ENCODE assay signal across 8 cellular contexts in genomic region chr19:40425450-40426287, GRCh38. TPM values are rescaled to one million over a fixed set of nuclear protein-coding genes. Genes with fewer than 3 reads are reported as not detected.
DNase-seq lines count a peak whose midpoint lies in the region; ATAC-seq and TF ChIP-seq lines count a peak whose summit lies in the region.

Gene SERTAD1 (minus strand): TSS chr19:40425992. CDS start chr19:40423546, 2,446 bp downstream.

- H3K9me3 ChIP-seq in esophagus squamous epithelium = no peaks in the 10 kb centered on the region

- peaks cover 9% of the 10 kb centered on the region for H3K36me3 Mint-ChIP-seq in activated T-helper 1 cell treated with anti-CD3 and anti-CD28 coated beads, Interleukin-12 subunit alpha, Interleukin-12 subunit beta, Interleukin-2, Interleukin-4 antibody, amounts not matched to agents 30 ng/mL and 10 ng/mL and 1 ng/mL, durations not matched to agents 14 hours and 24 hours and 36 hours (ENCODE audit: low read depth)
- H3K36me3 Mint-ChIP-seq in naive B cell = no peaks in the 10 kb centered on the region
- no peaks in the 10 kb centered on the region for H3K36me3 Mint-ChIP-seq in stimulated activated memory B cell treated with anti-CD40 and anti-IgM and Interleukin-4, amounts not matched to agents 10 μg/mL and 1 μg/mL and 100 μg/mL, for 72 hours

- peak; percentile 100 for DNase-seq in Daoy (ENCODE audit: low read depth)
- peak; percentile 99 for DNase-seq in Kasumi-1 (lab: John Stamatoyannopoulos, UW)
- peak; percentile 99 for DNase-seq in RKO (ENCODE audit: low spot score)
- peak; percentile 100 for DNase-seq in activated T-helper 1 cell treated with anti-CD3 and anti-CD28 coated beads, Interleukin-12 subunit alpha, Interleukin-12 subunit beta, Interleukin-2, Interleukin-4 antibody, amounts not matched to agents 30 ng/mL and 10 ng/mL and 1 ng/mL, durations not matched to agents 14 hours and 24 hours and 36 hours (ENCODE audit: low spot score)
- peak; percentile 96 for DNase-seq in esophagus squamous epithelium (lab: John Stamatoyannopoulos, UW)
- DNase-seq in naive B cell = peak; percentile 100

- peak; percentile 39 to 76 (median 70) for TF ChIP-seq CTCF in esophagus squamous epithelium (IDR thresholded peaks at IDR 0.05)

- H3K4me1 Mint-ChIP-seq in activated T-helper 1 cell treated with anti-CD3 and anti-CD28 coated beads, Interleukin-12 subunit alpha, Interleukin-12 subunit beta, Interleukin-2, Interleukin-4 antibody, amounts not matched to agents 30 ng/mL and 10 ng/mL and 1 ng/mL, durations not matched to agents 14 hours and 24 hours and 36 hours (ENCODE audit: low read depth) = peaks cover 7% of the 10 kb centered on the region
- H3K4me1 Mint-ChIP-seq in naive B cell = peaks cover 15 to 29% (median 20%) of the 10 kb centered on the region in 3 donors
- peaks cover 20% of the 10 kb centered on the region for H3K4me1 Mint-ChIP-seq in stimulated activated memory B cell treated with anti-CD40 and anti-IgM and Interleukin-4, amounts not matched to agents 10 μg/mL and 1 μg/mL and 100 μg/mL, for 72 hours

- intact Hi-C loops in activated T-helper 1 cell treated with anti-CD3 and anti-CD28 coated beads, Interleukin-12 subunit alpha, Interleukin-12 subunit beta, Interleukin-2, Interleukin-4 antibody, amounts not matched to agents 30 ng/mL and 10 ng/mL and 1 ng/mL, durations not matched to agents 14 hours and 24 hours and 36 hours (cut with micrococcal nuclease) = loop anchor here (1.0 to 2.0 kb wide), 8 partner anchors 9 to 353 kb away; partner anchors contain the start of genes AKT2, BLVRB, C19orf47 and PLD3
- intact Hi-C loops in esophagus squamous epithelium (cut with DNase I) = loop anchor here (10.0 kb wide), 1 partner anchor 179 kb away; the partner anchor contains the start of gene LTBP4

- no peaks in the 10 kb centered on the region for H3K27me3 ChIP-seq in esophagus squamous epithelium

- 0% methylated on average over 13 to 17 of the region's 75 CpGs for WGBS in esophagus squamous epithelium, 2 donors

- peak within 1 kb of the TSS; percentile 77 to 95 (median 94) for H3K4me3 ChIP-seq in esophagus squamous epithelium

- peak within 1 kb of the TSS; percentile 93 for H3K4me3 Mint-ChIP-seq in activated T-helper 1 cell treated with anti-CD3 and anti-CD28 coated beads, Interleukin-12 subunit alpha, Interleukin-12 subunit beta, Interleukin-2, Interleukin-4 antibody, amounts not matched to agents 30 ng/mL and 10 ng/mL and 1 ng/mL, durations not matched to agents 14 hours and 24 hours and 36 hours
- peak within 1 kb of the TSS; percentile 91 to 96 (median 94) for H3K4me3 Mint-ChIP-seq in naive B cell
- peak within 1 kb of the TSS; percentile 86 for H3K4me3 Mint-ChIP-seq in stimulated activated memory B cell treated with anti-CD40 and anti-IgM and Interleukin-4, amounts not matched to agents 10 μg/mL and 1 μg/mL and 100 μg/mL, for 72 hours

- H3K4me1 ChIP-seq in esophagus squamous epithelium = peaks cover 15 to 57% (median 38%) of the 10 kb centered on the region in 3 donors

- ATAC-seq in GM21825 (IDR thresholded peaks at IDR 0.05; ENCODE audit: unreplicated experiment) = peak; percentile 79
- ATAC-seq in naive B cell (ENCODE audit: low read depth in 2 of 2) = peak; percentile 88 to 90
- ATAC-seq in stimulated activated memory B cell treated with anti-CD40 and anti-IgM and Interleukin-4, amounts not matched to agents 10 μg/mL and 1 μg/mL and 100 μg/mL, for 72 hours = peak; percentile 95

- H3K36me3 ChIP-seq in esophagus squamous epithelium = peaks cover 0 to 13% (median 7%) of the 10 kb centered on the region in 3 donors

- peaks cover 2% of the 10 kb centered on the region for H3K27me3 Mint-ChIP-seq in activated T-helper 1 cell treated with anti-CD3 and anti-CD28 coated beads, Interleukin-12 subunit alpha, Interleukin-12 subunit beta, Interleukin-2, Interleukin-4 antibody, amounts not matched to agents 30 ng/mL and 10 ng/mL and 1 ng/mL, durations not matched to agents 14 hours and 24 hours and 36 hours (ENCODE audit: insufficient read depth)
- no peaks in the 10 kb centered on the region for H3K27me3 Mint-ChIP-seq in naive B cell
- no peaks in the 10 kb centered on the region for H3K27me3 Mint-ChIP-seq in stimulated activated memory B cell treated with anti-CD40 and anti-IgM and Interleukin-4, amounts not matched to agents 10 μg/mL and 1 μg/mL and 100 μg/mL, for 72 hours

- peak within 1 kb of the TSS; percentile 99 to 100 (median 100) for H3K27ac ChIP-seq in esophagus squamous epithelium

- H3K27ac Mint-ChIP-seq in activated T-helper 1 cell treated with anti-CD3 and anti-CD28 coated beads, Interleukin-12 subunit alpha, Interleukin-12 subunit beta, Interleukin-2, Interleukin-4 antibody, amounts not matched to agents 30 ng/mL and 10 ng/mL and 1 ng/mL, durations not matched to agents 14 hours and 24 hours and 36 hours = peak within 1 kb of the TSS; percentile 99
- peak within 1 kb of the TSS; percentile 90 to 98 (median 96) for H3K27ac Mint-ChIP-seq in naive B cell
- peak within 1 kb of the TSS; percentile 93 for H3K27ac Mint-ChIP-seq in stimulated activated memory B cell treated with anti-CD40 and anti-IgM and Interleukin-4, amounts not matched to agents 10 μg/mL and 1 μg/mL and 100 μg/mL, for 72 hours

- no peaks in the 10 kb centered on the region for H3K9me3 Mint-ChIP-seq in activated T-helper 1 cell treated with anti-CD3 and anti-CD28 coated beads, Interleukin-12 subunit alpha, Interleukin-12 subunit beta, Interleukin-2, Interleukin-4 antibody, amounts not matched to agents 30 ng/mL and 10 ng/mL and 1 ng/mL, durations not matched to agents 14 hours and 24 hours and 36 hours
- H3K9me3 Mint-ChIP-seq in naive B cell = no peaks in the 10 kb centered on the region
- H3K9me3 Mint-ChIP-seq in stimulated activated memory B cell treated with anti-CD40 and anti-IgM and Interleukin-4, amounts not matched to agents 10 μg/mL and 1 μg/mL and 100 μg/mL, for 72 hours = no peaks in the 10 kb centered on the region

- peak in 3 of 4 donors; percentile 94 to 99 (median 98) for TF ChIP-seq POLR2A in esophagus squamous epithelium (IDR thresholded peaks at IDR 0.05)

RNA-seq across cellular contexts. Expression of gene SERTAD1, which starts in this region (rescaled TPM):
- total RNA-seq in Daoy (2014; rRNA removed; shearing (Covaris generic)) = 21.1 and 29.2 TPM in 2 replicates
- 18.3 and 19.4 TPM in 2 replicates for total RNA-seq in activated T-helper 1 cell treated with anti-CD3 and anti-CD28 coated beads, Interleukin-12 subunit alpha, Interleukin-12 subunit beta, Interleukin-2, Interleukin-4 antibody, amounts not matched to agents 30 ng/mL and 10 ng/mL and 1 ng/mL, durations not matched to agents 14 hours and 24 hours and 36 hours
- 10 to 100 TPM; 10.2 to 24.9 (median 16.2) TPM for total RNA-seq in esophagus squamous epithelium
- polyA plus RNA-seq in naive B cell (ENCODE audit: low read depth in 6 of 6) = 10 to 100 TPM in 4 of 6 donors, 1 to 10 TPM in 2; 8.7 to 23.0 (median 13.0) TPM

Comparison
In these comparisons a context has a peak if more than half of its experiments do, and no peak if none do; other contexts are left out.
1. Peak in every context shown above with its lines: DNase-seq, ATAC-seq, H3K4me3 ChIP-seq and H3K27ac ChIP-seq.